In genomic region chr16:84976644-84977400, GRCh38 we compare ENCODE assay signal across 13 cellular contexts. TPM values are rescaled to one million over a fixed set of nuclear protein-coding genes. Genes with fewer than 3 reads are reported as not detected.
DNase-seq lines count a peak whose midpoint lies in the region; TF ChIP-seq lines count a peak whose summit lies in the region.
"Had no signal": no experiment of that assay in that cellular context is flagged by ENCODE, and none has a peak within 500 bp of the region (broad histone marks: within the 10 kb centered on the region; RNA-seq: fewer than 3 reads in every experiment).

No MANE protein-coding gene starts in this region.

- no peaks in the 10 kb centered on the region for H3K79me2 ChIP-seq in ACC112 (ENCODE audit: control insufficient read depth, insufficient read depth, low read length, unreplicated experiment)

- DNase-seq in SK-MEL-5 (ENCODE audit: low read depth, low spot score) (peak; percentile 94), foreskin melanocyte (peak; percentile 97), ecto neural progenitor cell (ENCODE audit: low spot score) (no peak), SW480 (ENCODE audit: low spot score) (no peak), GM10248 (ENCODE audit: extremely low spot score) (no peak)
- no peak for DNase-seq in stimulated activated CD4-positive, alpha-beta T cell treated with anti-CD3 and anti-CD28 coated beads, Interleukin-4, amount 100 ng/mL, for 1 hour
- DNase-seq: activated CD8-positive, alpha-beta T cell treated with anti-CD3 and anti-CD28 coated beads for 36 hours; H9; naive B cell; spleen; T-helper 9 cell had no signal

- no peaks in the 10 kb centered on the region for H3K9me3 ChIP-seq in neutrophil
- H3K9me3 ChIP-seq: spleen had no signal

- in situ Hi-C loops in SK-MEL-5 (cut with HindIII; ENCODE audit: low pct_unique_long_range_greater_than_20kb, low sequenced_read_pairs): loop anchor here (10.0 kb wide), 1 partner anchor 222 kb away; no protein-coding TSS in a partner anchor

- POLR2A ChIA-PET in GM10248 (lab: Yijun Ruan, JAX): no interaction called here

- TF ChIP-seq CTCF in neutrophil (IDR thresholded peaks at IDR 0.05): no peak
- TF ChIP-seq CTCF in GM10248 (IDR thresholded peaks at IDR 0.05; ENCODE audit: control extremely low read depth, extremely low read depth, low read depth, missing control alignments): no peak

- H3K27ac ChIP-seq in ACC112 (ENCODE audit: low read depth, low read length) (peak overlapping the region; percentile 79), neutrophil (peak overlapping the region; percentile 2)
- H3K27ac ChIP-seq: spleen had no signal

- H3K27me3 ChIP-seq in ACC112 (ENCODE audit: insufficient read depth, low read length) (no peaks in the 10 kb centered on the region), neutrophil (no peaks in the 10 kb centered on the region)
- H3K27me3 ChIP-seq: spleen had no signal

- H2AFZ ChIP-seq in ACC112 (ENCODE audit: low read length, unreplicated experiment): no peak overlapping the region

- peaks cover 30% of the 10 kb centered on the region for H3K36me3 ChIP-seq in ACC112 (ENCODE audit: insufficient read depth, low read length)
- peaks cover 81% of the 10 kb centered on the region for H3K36me3 ChIP-seq in neutrophil

- H3K4me3 ChIP-seq in ACC112 (ENCODE audit: low read depth, low read length): no peak overlapping the region; the same call in 1 of the 2 replicates
- no peak overlapping the region for H3K4me3 ChIP-seq in neutrophil (ENCODE audit: low read depth in 1 of 2, low read length in 1 of 2)
- H3K4me3 ChIP-seq: spleen had no signal

- H3K4me1 ChIP-seq in ACC112 (ENCODE audit: control insufficient read depth, insufficient read depth, low read length, unreplicated experiment) (peaks cover 42% of the 10 kb centered on the region), neutrophil (ENCODE audit: control insufficient read depth in 1 of 2, insufficient read depth in 1 of 2, low read depth in 1 of 2, low read length in 1 of 2) (peaks cover 2 to 3% of the 10 kb centered on the region in 2 experiments)

- CTCF ChIA-PET in GM10248 (lab: Yijun Ruan, JAX): interaction anchor here (0.7 to 3.0 kb wide), 5 partner anchors 8 to 224 kb away, joined by 3 to 11 read pairs (median 5); no protein-coding TSS in a partner anchor

RNA-seq across cellular contexts. Expression of gene ZDHHC7, which starts 34.5 kb away (rescaled TPM):
- total RNA-seq in SK-MEL-5 (2014; rRNA removed; shearing (Covaris generic)): 45.1 and 49.1 TPM in 2 replicates
- polyA plus RNA-seq in SK-MEL-5 (2015; cell fraction: cytosol; rRNA removed): 57.6 and 67.2 TPM in 2 replicates
- polyA plus RNA-seq in SK-MEL-5 (2015; cell fraction: nucleus; rRNA removed): 45.2 and 52.3 TPM in 2 replicates

RNA-seq across cellular contexts. Expression of gene KIAA0513, which starts 50.8 kb away (rescaled TPM):
- 2.4 and 2.9 TPM in 2 replicates for total RNA-seq in SK-MEL-5 (2014; rRNA removed; shearing (Covaris generic))
- polyA plus RNA-seq in SK-MEL-5 (2015; cell fraction: cytosol; rRNA removed): 4.2 and 6.0 TPM in 2 replicates
- 4.3 and 5.6 TPM in 2 replicates for polyA plus RNA-seq in SK-MEL-5 (2015; cell fraction: nucleus; rRNA removed)

Comparison
In these comparisons a context has a peak if more than half of its experiments do, and no peak if none do; other contexts are left out.
1. DNase-seq: peak in SK-MEL-5 (single experiment) and foreskin melanocyte (single experiment); none in stimulated activated CD4-positive, alpha-beta T cell treated with anti-CD3 and anti-CD28 coated beads, Interleukin-4, amount 100 ng/mL, for 1 hour (single experiment), ecto neural progenitor cell (single experiment), SW480 (single experiment) and GM10248 (single experiment).